Comparison of ENCODE assay signal across 9 cellular contexts in the genomic region with DNA sequence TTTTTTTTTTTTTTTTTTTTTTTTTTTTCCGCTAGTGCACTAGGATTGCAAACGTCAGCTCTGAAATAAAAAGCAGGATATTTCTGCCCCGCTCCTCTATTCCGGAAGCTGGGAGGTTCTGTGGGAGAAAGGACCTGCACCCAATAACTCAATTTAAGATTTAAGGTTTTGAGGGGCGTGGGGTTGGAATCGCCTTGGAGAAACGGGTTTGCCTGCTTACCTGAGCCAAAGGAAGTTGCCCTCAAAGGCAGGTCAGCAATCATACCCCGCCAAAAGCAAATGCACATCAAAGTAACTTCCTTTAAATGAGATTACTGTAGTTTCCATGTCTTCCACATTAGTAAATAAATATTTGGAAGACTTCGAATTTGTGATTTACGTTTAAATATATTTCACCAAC. TPM values are rescaled to one million over a fixed set of nuclear protein-coding genes. Genes with fewer than 3 reads are reported as not detected.
DNase-seq lines count a peak whose midpoint lies in the region; ATAC-seq, FAIRE-seq and TF ChIP-seq lines count a peak whose summit lies in the region.
"Had no signal": no experiment of that assay in that cellular context is flagged by ENCODE, and none has a peak within 500 bp of the region (broad histone marks: within the 10 kb centered on the region; RNA-seq: fewer than 3 reads in every experiment).

No MANE protein-coding gene starts in this region.

- in situ Hi-C loops in GM13977 (cut with MboI; ENCODE audit: low pct_unique_long_range_greater_than_20kb, low sequenced_read_pairs, unreplicated experiment), result loop anchor here (10.0 kb wide), 1 partner anchor 845 kb away; no protein-coding TSS in a partner anchor

- H3K4me2 ChIP-seq in HCT116 (ENCODE audit: low read length) (peak overlapping the region; percentile 75), SK-N-SH (no peak overlapping the region)

- peak overlapping the region; percentile 82 for H3K4me3 Mint-ChIP-seq in activated T-helper 2 cell treated with anti-CD3 and anti-CD28 coated beads, Interferon-gamma antibody, Interleukin-2, Interleukin-4, amounts not matched to agents 10 μg/mL and 5 μg/mL and 100 μg/mL, durations not matched to agents 14 hours and 24 hours and 36 hours (ENCODE audit: low read depth)

- peaks cover 5 to 31% of the 10 kb centered on the region in 2 experiments for H3K36me3 ChIP-seq in HCT116 (ENCODE audit: control insufficient read depth in 1 of 2, insufficient read depth in 2 of 2, low read length in 2 of 2)
- no peaks in the 10 kb centered on the region for H3K36me3 ChIP-seq in small intestine (ENCODE audit: control insufficient read depth in 2 of 2, insufficient read depth in 2 of 2, low read length in 2 of 2)
- no peaks in the 10 kb centered on the region for H3K36me3 ChIP-seq in SK-N-SH (replicated peaks in 1 of 2; ENCODE audit: control insufficient read depth in 1 of 2, insufficient read depth in 2 of 2, low read length in 1 of 2)

- TF ChIP-seq RAD21 in HCT116 (IDR thresholded peaks at IDR 0.05; ENCODE audit: low read depth) (no peak), SK-N-SH (IDR thresholded peaks at IDR 0.05; ENCODE audit: low read length) (no peak)

- no peak overlapping the region for H3K27ac Mint-ChIP-seq in activated T-helper 2 cell treated with anti-CD3 and anti-CD28 coated beads, Interferon-gamma antibody, Interleukin-2, Interleukin-4, amounts not matched to agents 10 μg/mL and 5 μg/mL and 100 μg/mL, durations not matched to agents 14 hours and 24 hours and 36 hours

- ATAC-seq in HCT116, result no peak

- RAD21 ChIA-PET in HCT116 (lab: Charles Lee; ENCODE audit: low non-redundant PET in 1 of 2, low total read pairs in 2 of 2, uncharacterized antibody in 2 of 2, unreplicated experiment in 2 of 2), result interaction anchor here in 1 of 2 experiments (1.0 kb wide), 1 partner anchor 76 kb away, joined by 3 read pairs; no protein-coding TSS in a partner anchor

- TSS peak; percentile 81 for BruUV-seq in HCT116 (replicated peaks; lab: Mats Ljungman, UMichigan)

- 5 to 17% (median 16%) methylated on average over 10 of the region's 10 CpGs for WGBS in small intestine, 3 donors
- WGBS in SK-N-SH (ENCODE audit: low lambda C conversion rate), result 8% methylated on average over 10 of the region's 10 CpGs

- no peaks in the 10 kb centered on the region for H3K27me3 ChIP-seq in HCT116 (ENCODE audit: insufficient read depth, low read length)
- peaks cover 0 to 5% of the 10 kb centered on the region in 2 donors for H3K27me3 ChIP-seq in small intestine (ENCODE audit: control insufficient read depth in 2 of 2, insufficient read depth in 2 of 2, low read length in 2 of 2)
- H3K27me3 ChIP-seq in SK-N-SH (ENCODE audit: insufficient read depth), result no peaks in the 10 kb centered on the region

- DNase-seq in HCT116 (ENCODE audit: low read depth, low spot score) (no peak), small intestine (peak; percentile 42), SK-N-SH (no peak), NCI-H1105 (lab: John Stamatoyannopoulos, UW) (no peak), GM13977 (ENCODE audit: low spot score) (no peak)
- DNase-seq in activated T-helper 2 cell treated with anti-CD3 and anti-CD28 coated beads, Interferon-gamma antibody, Interleukin-2, Interleukin-4, amounts not matched to agents 10 μg/mL and 5 μg/mL and 100 μg/mL, durations not matched to agents 14 hours and 24 hours and 36 hours (ENCODE audit: low spot score), result no peak
- DNase-seq in activated CD4-positive, CD25-positive, alpha-beta regulatory T cell treated with anti-CD3 and anti-CD28 coated beads, Interleukin-2, amount 50 U/mL, for 72 hours, result no peak
- DNase-seq: stimulated activated naive CD4-positive, alpha-beta T cell treated with Interleukin-2 at 50 U/mL for 16 hours had no signal

- H3K9me3 ChIP-seq in HCT116 (ENCODE audit: control insufficient read depth in 1 of 2, insufficient read depth in 1 of 2, low read depth in 1 of 2, low read length in 2 of 2) (no peaks in the 10 kb centered on the region), iPS-18c (ENCODE audit: control insufficient read depth, insufficient read depth, low read length) (no peaks in the 10 kb centered on the region), small intestine (ENCODE audit: control insufficient read depth, low read depth) (no peaks in the 10 kb centered on the region), SK-N-SH (no peaks in the 10 kb centered on the region)

- intact Hi-C loops in HCT116 (cut with micrococcal nuclease), result loop anchor here (1.0 to 10.0 kb wide), 8 partner anchors 67 to 1205 kb away; no protein-coding TSS in a partner anchor
- intact Hi-C loops in activated T-helper 2 cell treated with anti-CD3 and anti-CD28 coated beads, Interferon-gamma antibody, Interleukin-2, Interleukin-4, amounts not matched to agents 10 μg/mL and 5 μg/mL and 100 μg/mL, durations not matched to agents 14 hours and 24 hours and 36 hours (cut with micrococcal nuclease), result loop anchor here (2.0 to 5.0 kb wide), 3 partner anchors 67 to 697 kb away; no protein-coding TSS in a partner anchor

- no peak for TF ChIP-seq CTCF in HCT116 (IDR thresholded peaks at IDR 0.05 in 2 of 3, conservative IDR thresholded peaks at IDR 0.05 in 1 of 3; ENCODE audit: borderline replicate concordance in 1 of 3, insufficient read depth in 1 of 3, low read depth in 2 of 3, low read length in 2 of 3)
- TF ChIP-seq CTCF in SK-N-SH (IDR thresholded peaks at IDR 0.05), result no peak
- TF ChIP-seq CTCF in GM13977 (IDR thresholded peaks at IDR 0.05; ENCODE audit: extremely low read depth, insufficient read depth, missing control alignments), result no peak

- no peaks in the 10 kb centered on the region for H3K36me3 Mint-ChIP-seq in activated T-helper 2 cell treated with anti-CD3 and anti-CD28 coated beads, Interferon-gamma antibody, Interleukin-2, Interleukin-4, amounts not matched to agents 10 μg/mL and 5 μg/mL and 100 μg/mL, durations not matched to agents 14 hours and 24 hours and 36 hours (ENCODE audit: low read depth)

- peaks cover 68% of the 10 kb centered on the region for H3K27me3 Mint-ChIP-seq in activated T-helper 2 cell treated with anti-CD3 and anti-CD28 coated beads, Interferon-gamma antibody, Interleukin-2, Interleukin-4, amounts not matched to agents 10 μg/mL and 5 μg/mL and 100 μg/mL, durations not matched to agents 14 hours and 24 hours and 36 hours (ENCODE audit: low read depth)

- TF ChIP-seq EP300 in SK-N-SH (IDR thresholded peaks at IDR 0.05; ENCODE audit: borderline replicate concordance in 1 of 2, low read depth in 1 of 2, low read length in 1 of 2), result no peak

- no peak for TF ChIP-seq POLR2A in HCT116 (IDR thresholded peaks at IDR 0.05; ENCODE audit: borderline replicate concordance, extremely low read depth, insufficient read depth, insufficient read length)

- H3K4me1 ChIP-seq in HCT116 (ENCODE audit: control insufficient read depth in 1 of 2, insufficient read depth in 2 of 2, low read length in 2 of 2), result peaks cover 43 to 67% of the 10 kb centered on the region in 2 experiments
- H3K4me1 ChIP-seq in small intestine (ENCODE audit: control insufficient read depth in 2 of 2, insufficient read depth in 1 of 2, low read depth in 1 of 2, low read length in 1 of 2), result peaks cover 0 to 5% of the 10 kb centered on the region in 2 donors
- no peaks in the 10 kb centered on the region for H3K4me1 ChIP-seq in SK-N-SH (ENCODE audit: control insufficient read depth in 1 of 2, insufficient read depth in 2 of 2, low read depth in 1 of 2, low read length in 1 of 2)

- POLR2A ChIA-PET in HCT116 (lab: Charles Lee), result interaction anchor here (0.6 to 2.9 kb wide), 12 partner anchors 10 to 539 kb away, joined by 3 to 25 read pairs (median 4); no protein-coding TSS in a partner anchor
- POLR2A ChIA-PET in SK-N-SH (lab: Yijun Ruan, JAX), result no interaction called here

- H3K9ac ChIP-seq in HCT116 (ENCODE audit: low read length) (peak overlapping the region; percentile 76), SK-N-SH (no peak overlapping the region)

- CTCF ChIA-PET in HCT116 (lab: Charles Lee) (interaction anchor here (0.6 to 1.5 kb wide), 6 partner anchors 68 to 848 kb away, joined by 3 to 4 read pairs (median 3); no protein-coding TSS in a partner anchor), SK-N-SH (lab: Yijun Ruan, JAX) (no interaction called here)

- no peaks in the 10 kb centered on the region for H3K9me3 Mint-ChIP-seq in activated T-helper 2 cell treated with anti-CD3 and anti-CD28 coated beads, Interferon-gamma antibody, Interleukin-2, Interleukin-4, amounts not matched to agents 10 μg/mL and 5 μg/mL and 100 μg/mL, durations not matched to agents 14 hours and 24 hours and 36 hours

- H3K4me3 ChIP-seq in HCT116 (replicated peaks in 1 of 2; ENCODE audit: low read depth in 1 of 2, low read length in 2 of 2), result peak overlapping the region; percentile 91 to 94
- peak overlapping the region; percentile 74 for H3K4me3 ChIP-seq in iPS-18c (ENCODE audit: insufficient read depth, low read depth, low read length)
- H3K4me3 ChIP-seq in small intestine (ENCODE audit: low read depth in 1 of 2, low read length in 2 of 2), result peak overlapping the region in 1 of 2 donors; percentile 71
- no peak overlapping the region for H3K4me3 ChIP-seq in SK-N-SH (ENCODE audit: low read depth in 2 of 2, low read length in 1 of 2)

- no peaks in the 10 kb centered on the region for H3F3A ChIP-seq in SK-N-SH (replicated peaks; ENCODE audit: insufficient read depth)

- H3K27ac ChIP-seq in HCT116 (ENCODE audit: low read depth, low read length), result peak overlapping the region; percentile 90
- H3K27ac ChIP-seq in small intestine (ENCODE audit: low read depth in 1 of 2, low read length in 1 of 2), result peak overlapping the region; percentile 94 to 99
- no peak overlapping the region for H3K27ac ChIP-seq in SK-N-SH (ENCODE audit: low read depth in 2 of 2, low read length in 1 of 2)

- H3K4me1 Mint-ChIP-seq in activated T-helper 2 cell treated with anti-CD3 and anti-CD28 coated beads, Interferon-gamma antibody, Interleukin-2, Interleukin-4, amounts not matched to agents 10 μg/mL and 5 μg/mL and 100 μg/mL, durations not matched to agents 14 hours and 24 hours and 36 hours (ENCODE audit: low read depth), result peaks cover 10% of the 10 kb centered on the region

- H4K20me1 ChIP-seq in HCT116 (ENCODE audit: insufficient read depth) (peaks cover 6% of the 10 kb centered on the region), SK-N-SH (ENCODE audit: insufficient read depth) (no peaks in the 10 kb centered on the region)

- H2AFZ ChIP-seq in HCT116 (ENCODE audit: low read depth, low read length, poor library complexity, severe bottlenecking) (no peak overlapping the region), SK-N-SH (ENCODE audit: low read depth) (no peak overlapping the region)

- H3K9me2 ChIP-seq in HCT116 (ENCODE audit: insufficient read depth) (no peaks in the 10 kb centered on the region), SK-N-SH (no peaks in the 10 kb centered on the region)

- H3K79me2 ChIP-seq in HCT116 (ENCODE audit: insufficient read depth, low read length), result peaks cover 95% of the 10 kb centered on the region
- no peaks in the 10 kb centered on the region for H3K79me2 ChIP-seq in SK-N-SH (ENCODE audit: insufficient read depth)

- FAIRE-seq in small intestine (lab: Jason Lieb, UNC), result peak; percentile 39

RNA-seq across cellular contexts. Expression of a gene that starts 1.0 kb away (rescaled TPM):
- 134 TPM for total RNA-seq in HCT116 (2021; ENCODE audit: unreplicated experiment)
- polyA plus RNA-seq in HCT116 (2012), result 108 and 124 TPM in 2 replicates
- total RNA-seq in activated T-helper 2 cell treated with anti-CD3 and anti-CD28 coated beads, Interferon-gamma antibody, Interleukin-2, Interleukin-4, amounts not matched to agents 10 μg/mL and 5 μg/mL and 100 μg/mL, durations not matched to agents 14 hours and 24 hours and 36 hours, result 2.0 and 2.5 TPM in 2 replicates
- 1 to 10 TPM; 1.1 to 5.1 (median 1.1) TPM for polyA plus RNA-seq in small intestine
- polyA plus RNA-seq in SK-N-SH (2012; rRNA removed), result not detected in 2 replicates
- not detected in 2 replicates for polyA plus RNA-seq in SK-N-SH (2012; cell fraction: cytosol; rRNA removed)
- polyA plus RNA-seq in SK-N-SH (2012; cell fraction: nucleus; rRNA removed), result not detected in 2 replicates

Comparison
In these comparisons a context has a peak if more than half of its experiments do, and no peak if none do; other contexts are left out.
1. H3K27ac ChIP-seq: peak in HCT116 (single experiment) and small intestine (2 of 2); none in SK-N-SH (0 of 2).
2. H3K4me3 ChIP-seq: peak in HCT116 (2 of 2) and iPS-18c (single experiment); none in SK-N-SH (0 of 2).
3. RNA of a gene that starts 1.0 kb away (total RNA-seq): 134 TPM in HCT116 (single experiment); 2.0 to 2.5 TPM in activated T-helper 2 cell treated with anti-CD3 and anti-CD28 coated beads, Interferon-gamma antibody, Interleukin-2, Interleukin-4, amounts not matched to agents 10 μg/mL and 5 μg/mL and 100 μg/mL, durations not matched to agents 14 hours and 24 hours and 36 hours; every median in the first group is over 10 times any median in the second.